1 cellular context compared by ENCODE assay signal in genomic region chr1:245768596-245768995, GRCh38.
TF ChIP-seq lines count a peak whose summit lies in the region.

No MANE protein-coding gene starts in this region.

TF ChIP-seq in IMR-90, 13 proteins besides CTCF, POLR2A, EP300 and RAD21 (continued from another document):
- TF ChIP-seq ELK1 (IDR thresholded peaks at IDR 0.05; ENCODE audit: borderline replicate concordance, low read depth, low read length) (no peak), MAZ (IDR thresholded peaks at IDR 0.05; ENCODE audit: borderline replicate concordance, low read depth, low read length) (no peak), MAFK (IDR thresholded peaks at IDR 0.05; ENCODE audit: low read depth, low read length) (no peak), MXI1 (IDR thresholded peaks at IDR 0.05; ENCODE audit: borderline replicate concordance, low read depth, low read length) (no peak)
- TF ChIP-seq, protein P1, sequence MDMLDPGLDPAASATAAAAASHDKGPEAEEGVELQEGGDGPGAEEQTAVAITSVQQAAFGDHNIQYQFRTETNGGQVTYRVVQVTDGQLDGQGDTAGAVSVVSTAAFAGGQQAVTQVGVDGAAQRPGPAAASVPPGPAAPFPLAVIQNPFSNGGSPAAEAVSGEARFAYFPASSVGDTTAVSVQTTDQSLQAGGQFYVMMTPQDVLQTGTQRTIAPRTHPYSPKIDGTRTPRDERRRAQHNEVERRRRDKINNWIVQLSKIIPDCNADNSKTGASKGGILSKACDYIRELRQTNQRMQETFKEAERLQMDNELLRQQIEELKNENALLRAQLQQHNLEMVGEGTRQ (IDR thresholded peaks at IDR 0.05; ENCODE audit: low read depth, low read length): no peak
